15 cellular contexts compared by ENCODE assay signal in genomic region chr5:72228957-72229356, GRCh38.
"Had no signal": no experiment of that assay in that cellular context is flagged by ENCODE, and none has a peak within 500 bp of the region (broad histone marks: within the 10 kb centered on the region; RNA-seq: fewer than 3 reads in every experiment).

No MANE protein-coding gene starts in this region.

- DNase-seq: activated CD4-positive, alpha-beta T cell treated with anti-CD3 and anti-CD28 coated beads for 1 hour; activated CD4-positive, alpha-beta T cell treated with anti-CD3 and anti-CD28 coated beads, Interleukin-2, amount 50 U/mL, for 48 hours; activated naive CD4-positive, alpha-beta T cell treated with Interleukin-2 at 50 U/mL for 16 hours; anterior cingulate cortex; dermis blood vessel endothelial cell; effector memory CD8-positive, alpha-beta T cell; foreskin melanocyte; mesendoderm; natural killer cell; stimulated activated naive CD8-positive, alpha-beta T cell treated with anti-CD3 and anti-CD28 coated beads, Interleukin-15, Interleukin-2, amounts not matched to agents 100 U/mL and 50 U/mL, for 24 hours; T-helper 9 cell had no signal

- ATAC-seq: activated T-helper 17 cell treated with anti-CD3 and anti-CD28 coated beads, Interleukin-2, amount 50 U/mL, for 72 hours; effector memory CD8-positive, alpha-beta T cell; natural killer cell; sciatic nerve; stimulated activated naive CD8-positive, alpha-beta T cell treated with anti-CD3 and anti-CD28 coated beads, Interleukin-15, Interleukin-2, amounts not matched to agents 100 U/mL and 50 U/mL, for 24 hours had no signal

- H3K27me3 Mint-ChIP-seq: activated T-helper 17 cell treated with anti-CD3 and anti-CD28 coated beads, Interleukin-2, amount 50 U/mL, for 72 hours; effector memory CD8-positive, alpha-beta T cell; progenitor cell of endocrine pancreas; type B pancreatic cell had no signal

- H3K9me3 Mint-ChIP-seq: activated T-helper 17 cell treated with anti-CD3 and anti-CD28 coated beads, Interleukin-2, amount 50 U/mL, for 72 hours; effector memory CD8-positive, alpha-beta T cell; natural killer cell; type B pancreatic cell had no signal

- H3K27ac Mint-ChIP-seq: activated T-helper 17 cell treated with anti-CD3 and anti-CD28 coated beads, Interleukin-2, amount 50 U/mL, for 72 hours; effector memory CD8-positive, alpha-beta T cell; natural killer cell; progenitor cell of endocrine pancreas; type B pancreatic cell had no signal

- H3K4me3 Mint-ChIP-seq: activated T-helper 17 cell treated with anti-CD3 and anti-CD28 coated beads, Interleukin-2, amount 50 U/mL, for 72 hours; effector memory CD8-positive, alpha-beta T cell; natural killer cell; type B pancreatic cell had no signal
